16 cellular contexts compared by ENCODE assay signal in the genomic region with DNA sequence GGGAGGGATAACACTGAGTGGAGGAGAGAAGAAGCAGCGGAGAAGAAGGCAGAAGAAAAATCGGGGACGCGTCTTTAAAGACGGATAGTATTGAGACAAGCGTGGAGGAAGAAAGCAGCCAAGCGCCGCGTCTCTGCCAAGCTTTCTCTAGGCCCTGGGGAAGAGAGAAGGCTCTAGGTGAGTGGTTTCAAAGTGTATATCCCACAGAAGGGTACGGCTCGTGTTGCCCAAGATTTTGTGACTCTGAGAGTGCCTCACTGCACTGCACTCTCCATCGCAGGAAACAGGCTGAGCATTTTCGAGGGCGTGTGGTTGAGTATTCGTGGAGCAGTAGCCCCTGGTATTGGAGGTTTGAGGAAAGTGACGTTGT.
DNase-seq lines count a peak whose midpoint lies in the region; ATAC-seq, FAIRE-seq and TF ChIP-seq lines count a peak whose summit lies in the region.
"Had no signal": no experiment of that assay in that cellular context is flagged by ENCODE, and none has a peak within 500 bp of the region (broad histone marks: within the 10 kb centered on the region; RNA-seq: fewer than 3 reads in every experiment).

No MANE protein-coding gene starts in this region.

- H3K27ac ChIP-seq in neural progenitor cell, result no peak overlapping the region
- H3K27ac ChIP-seq: cardiac muscle cell, parathyroid adenoma had no signal

- TF ChIP-seq CTCF in brain (conservative IDR thresholded peaks at IDR 0.05) (no peak), neural progenitor cell (IDR thresholded peaks at IDR 0.05) (no peak), D721Med (IDR thresholded peaks at IDR 0.05; ENCODE audit: insufficient read depth, missing control alignments) (no peak)

- peaks cover 34% of the 10 kb centered on the region for H3F3A ChIP-seq in neural progenitor cell (ENCODE audit: low read depth)

- H3K9me3 ChIP-seq in neural progenitor cell (ENCODE audit: low read depth), result no peaks in the 10 kb centered on the region
- H3K9me3 ChIP-seq: mucosa of descending colon had no signal

- H3K9ac ChIP-seq in neural progenitor cell, result no peak overlapping the region
- H3K9ac ChIP-seq: parathyroid adenoma had no signal

- peaks cover 69% of the 10 kb centered on the region for H3K27me3 Mint-ChIP-seq in activated CD8-positive, alpha-beta memory T cell treated with anti-CD3 and anti-CD28 coated beads, Interleukin-2, amount 10 ng/mL, durations not matched to agents 7 days and 5 days
- peaks cover 93% of the 10 kb centered on the region for H3K27me3 Mint-ChIP-seq in brain
- H3K27me3 Mint-ChIP-seq in neural progenitor cell (ENCODE audit: insufficient read depth, low read depth), result peaks cover 72% of the 10 kb centered on the region

- peaks cover 3% of the 10 kb centered on the region for H4K20me1 ChIP-seq in neural progenitor cell (ENCODE audit: low read depth)

- no peak for FAIRE-seq in D721Med (lab: Jason Lieb, UNC)
- FAIRE-seq: islet of Langerhans had no signal

- H3K4me2 ChIP-seq in neural progenitor cell, result peak overlapping the region; percentile 73

- ATAC-seq in activated CD8-positive, alpha-beta memory T cell treated with anti-CD3 and anti-CD28 coated beads, Interleukin-2, amount 10 ng/mL, durations not matched to agents 7 days and 5 days, result no peak
- ATAC-seq: mucosa of descending colon had no signal

- CTCF ChIA-PET in activated CD8-positive, alpha-beta memory T cell treated with anti-CD3 and anti-CD28 coated beads, Interleukin-2, amount 10 ng/mL, durations not matched to agents 7 days and 5 days (lab: Charles Lee), result interaction anchor here (1.5 kb wide), 1 partner anchor 27 kb away, joined by 4 read pairs; no protein-coding TSS in a partner anchor

- H3K79me2 ChIP-seq in neural progenitor cell (ENCODE audit: low read depth), result no peaks in the 10 kb centered on the region
- H3K79me2 ChIP-seq: parathyroid adenoma had no signal

- peaks cover 100% of the 10 kb centered on the region for H3K27me3 ChIP-seq in neural progenitor cell

- H3K4me1 Mint-ChIP-seq in activated CD8-positive, alpha-beta memory T cell treated with anti-CD3 and anti-CD28 coated beads, Interleukin-2, amount 10 ng/mL, durations not matched to agents 7 days and 5 days, result peaks cover 16% of the 10 kb centered on the region
- H3K4me1 Mint-ChIP-seq in brain (peaks cover 9% of the 10 kb centered on the region), neural progenitor cell (peaks cover 6% of the 10 kb centered on the region)

- H2AFZ ChIP-seq in neural progenitor cell (replicated peaks), result peak overlapping the region; percentile 66
- H2AFZ ChIP-seq: parathyroid adenoma had no signal

- H3K9me3 Mint-ChIP-seq in activated CD8-positive, alpha-beta memory T cell treated with anti-CD3 and anti-CD28 coated beads, Interleukin-2, amount 10 ng/mL, durations not matched to agents 7 days and 5 days (ENCODE audit: low read depth), result peaks cover 12% of the 10 kb centered on the region
- peaks cover 11 to 46% (median 26%) of the 10 kb centered on the region in 5 experiments for H3K9me3 Mint-ChIP-seq in brain
- peaks cover 31% of the 10 kb centered on the region for H3K9me3 Mint-ChIP-seq in neural progenitor cell

- peak overlapping the region; percentile 37 for H3K4me3 ChIP-seq in neural progenitor cell
- H3K4me3 ChIP-seq: cardiac muscle cell, mucosa of descending colon had no signal

- H3K36me3 ChIP-seq in neural progenitor cell, result no peaks in the 10 kb centered on the region
- H3K36me3 ChIP-seq: cardiac muscle cell had no signal

- H3K4me3 Mint-ChIP-seq in activated CD8-positive, alpha-beta memory T cell treated with anti-CD3 and anti-CD28 coated beads, Interleukin-2, amount 10 ng/mL, durations not matched to agents 7 days and 5 days, result peak overlapping the region; percentile 1
- H3K4me3 Mint-ChIP-seq in brain (peak overlapping the region in 4 of 5 experiments; percentile 18 to 63 (median 46)), neural progenitor cell (no peak overlapping the region)
- H3K4me3 Mint-ChIP-seq: activated CD4-positive, alpha-beta memory T cell treated with anti-CD3 and anti-CD28 coated beads, Interleukin-2, amount 10 ng/mL, durations not matched to agents 7 days and 5 days had no signal

- H3K36me3 Mint-ChIP-seq in activated CD8-positive, alpha-beta memory T cell treated with anti-CD3 and anti-CD28 coated beads, Interleukin-2, amount 10 ng/mL, durations not matched to agents 7 days and 5 days, result peaks cover 17% of the 10 kb centered on the region
- H3K36me3 Mint-ChIP-seq in brain, result no peaks in the 10 kb centered on the region
- H3K36me3 Mint-ChIP-seq in neural progenitor cell, result no peaks in the 10 kb centered on the region

- H3K4me1 ChIP-seq in neural progenitor cell, result peaks cover 6% of the 10 kb centered on the region
- H3K4me1 ChIP-seq: parathyroid adenoma had no signal

- peak overlapping the region; percentile 3 for H3K27ac Mint-ChIP-seq in activated CD8-positive, alpha-beta memory T cell treated with anti-CD3 and anti-CD28 coated beads, Interleukin-2, amount 10 ng/mL, durations not matched to agents 7 days and 5 days
- H3K27ac Mint-ChIP-seq in brain, result no peak overlapping the region
- no peak overlapping the region for H3K27ac Mint-ChIP-seq in neural progenitor cell
- H3K27ac Mint-ChIP-seq: activated CD4-positive, alpha-beta memory T cell treated with anti-CD3 and anti-CD28 coated beads, Interleukin-2, amount 10 ng/mL, durations not matched to agents 7 days and 5 days had no signal

- no peak for DNase-seq in activated CD8-positive, alpha-beta memory T cell treated with anti-CD3 and anti-CD28 coated beads, Interleukin-2, amount 10 ng/mL, durations not matched to agents 7 days and 5 days
- DNase-seq in activated CD8-positive, alpha-beta memory T cell treated with anti-CD3 and anti-CD28 coated beads, Interleukin-2, amount 50 U/mL, for 48 hours, result no peak
- DNase-seq in NAMALWA (ENCODE audit: low spot score), result peak; percentile 17
- peak; percentile 27 for DNase-seq in neural progenitor cell (ENCODE audit: low spot score)
- no peak for DNase-seq in D721Med (ENCODE audit: insufficient read length, low spot score)
- DNase-seq in D341Med (ENCODE audit: low spot score), result no peak
- no peak for DNase-seq in DMS153 treated with DMSO at 0.1 percent for 48 hours (lab: John Stamatoyannopoulos, UW; ENCODE audit: unreplicated experiment)
- DNase-seq: activated CD4-positive, alpha-beta memory T cell treated with anti-CD3 and anti-CD28 coated beads, Interleukin-2, amount 10 ng/mL, durations not matched to agents 7 days and 5 days; activated gamma-delta T cell treated with Interleukin-2 at 50 U/mL for 16 hours; mucosa of descending colon; NCI-H146; NCI-H510A had no signal

Comparison
In these comparisons a context has a peak if more than half of its experiments do, and no peak if none do; other contexts are left out.
1. DNase-seq: peak in NAMALWA (single experiment) and neural progenitor cell (single experiment); none in activated CD8-positive, alpha-beta memory T cell treated with anti-CD3 and anti-CD28 coated beads, Interleukin-2, amount 10 ng/mL, durations not matched to agents 7 days and 5 days (single experiment), activated CD8-positive, alpha-beta memory T cell treated with anti-CD3 and anti-CD28 coated beads, Interleukin-2, amount 50 U/mL, for 48 hours (single experiment), D721Med (single experiment), D341Med (single experiment) and DMS153 treated with DMSO at 0.1 percent for 48 hours (single experiment).